In genomic region chr5:51559390-51559789, GRCh38 we compare ENCODE assay signal across 5 cellular contexts.
"Had no signal": no experiment of that assay in that cellular context is flagged by ENCODE, and none has a peak within 500 bp of the region (broad histone marks: within the 10 kb centered on the region; RNA-seq: fewer than 3 reads in every experiment).

No MANE protein-coding gene starts in this region.

- H2AFZ ChIP-seq: GM23338 had no signal

- H3K4me2 ChIP-seq: GM23338 had no signal

- H3K4me3 ChIP-seq: GM23338, K562 had no signal

- DNase-seq: H9, HCEC 1CT, IMR-90 had no signal

- ATAC-seq: GM23338, K562 had no signal
